ENCODE assay signal across 12 cellular contexts in genomic region chr17:17942846-17943245, GRCh38. TPM values are rescaled to one million over a fixed set of nuclear protein-coding genes. Genes with fewer than 3 reads are reported as not detected.
A peak's percentile ranks its signal among the peaks of the same experiment; 100 is the strongest.
DNase-seq lines count a peak whose midpoint lies in the region; ATAC-seq and TF ChIP-seq lines count a peak whose summit lies in the region.
"Had no signal": no experiment of that assay in that cellular context is flagged by ENCODE, and none has a peak within 500 bp of the region (broad histone marks: within the 10 kb centered on the region; RNA-seq: fewer than 3 reads in every experiment).

No MANE protein-coding gene starts in this region.

- CTCF ChIA-PET in RWPE1 (lab: Yijun Ruan, JAX) = interaction anchor here (0.6 to 1.0 kb wide), 2 partner anchors 15 to 24 kb away, joined by 3 read pairs; no protein-coding TSS in a partner anchor

- H3K9ac ChIP-seq in skeletal muscle tissue (ENCODE audit: low read depth in 1 of 3, low read length in 3 of 3) = peak overlapping the region in 1 of 3 donors; percentile 26

- no peak overlapping the region for H3K4me3 ChIP-seq in fibroblast of mammary gland (ENCODE audit: control insufficient read depth, low read depth, low read length)
- peak overlapping the region in 1 of 3 donors; percentile 29 for H3K4me3 ChIP-seq in skeletal muscle tissue (ENCODE audit: low read length in 3 of 3)

- DNase-seq in EL (peak; percentile 67), RWPE1 (ENCODE audit: low spot score) (peak; percentile 68), fibroblast of mammary gland (ENCODE audit: low read depth) (peak; percentile 43), GF-D8 (lab: John Stamatoyannopoulos, UW) (no peak), NCI-H2029 (lab: John Stamatoyannopoulos, UW) (no peak)
- DNase-seq: activated CD4-positive, alpha-beta memory T cell treated with anti-CD3 and anti-CD28 coated beads for 36 hours; NCI-H1105 treated with DMSO at 0.1 percent for 48 hours; stimulated activated CD4-positive, alpha-beta T cell treated with anti-CD3 and anti-CD28 coated beads, Interleukin-4, amount 100 ng/mL, for 4 hours had no signal

- ATAC-seq in HG03521 (IDR thresholded peaks at IDR 0.05; ENCODE audit: unreplicated experiment) (no peak), GM18870 (IDR thresholded peaks at IDR 0.05; ENCODE audit: unreplicated experiment) (no peak)

- H3K9me3 ChIP-seq in skeletal muscle tissue (ENCODE audit: control insufficient read depth in 3 of 3, low read length in 3 of 3) = no peaks in the 10 kb centered on the region

- H3K27me3 ChIP-seq in skeletal muscle tissue (ENCODE audit: control insufficient read depth in 3 of 3, insufficient read depth in 3 of 3, low read length in 3 of 3) = no peaks in the 10 kb centered on the region

- peak overlapping the region; percentile 82 for H3K27ac ChIP-seq in RWPE1
- H3K27ac ChIP-seq in skeletal muscle tissue (ENCODE audit: low read depth, low read length) = peak overlapping the region; percentile 27

- H3K36me3 ChIP-seq in skeletal muscle tissue (ENCODE audit: control insufficient read depth in 3 of 3, insufficient read depth in 3 of 3, low read length in 3 of 3) = peaks cover 0 to 2% (median 0%) of the 10 kb centered on the region in 3 donors

- TF ChIP-seq CTCF in RWPE1 (conservative IDR thresholded peaks at IDR 0.05; ENCODE audit: low read depth) = no peak
- TF ChIP-seq CTCF in fibroblast of mammary gland (conservative IDR thresholded peaks at IDR 0.05; ENCODE audit: control insufficient read depth, insufficient read depth, low read depth, low read length) = no peak

- H3K4me1 ChIP-seq in skeletal muscle tissue (ENCODE audit: control insufficient read depth in 3 of 3, insufficient read depth in 3 of 3, low read length in 3 of 3) = peaks cover 40 to 79% (median 50%) of the 10 kb centered on the region in 3 donors

- POLR2A ChIA-PET in RWPE1 (lab: Yijun Ruan, JAX; ENCODE audit: low non-redundant PET) = no interaction called here

RNA-seq across cellular contexts. Expression of gene TOM1L2, which starts 29.4 kb away (rescaled TPM):
- 14.1 TPM for total RNA-seq in skeletal muscle tissue

RNA-seq across cellular contexts. Expression of gene DRC3, which starts 29.8 kb away (rescaled TPM):
- 1.0 TPM for total RNA-seq in skeletal muscle tissue
- total RNA-seq: H1 had no signal

Comparison
In these comparisons a context has a peak if more than half of its experiments do, and no peak if none do; other contexts are left out.
1. DNase-seq: peak in EL (single experiment), RWPE1 (single experiment) and fibroblast of mammary gland (single experiment); none in GF-D8 (single experiment) and NCI-H2029 (single experiment).